15 cellular contexts compared by ENCODE assay signal in the genomic region with DNA sequence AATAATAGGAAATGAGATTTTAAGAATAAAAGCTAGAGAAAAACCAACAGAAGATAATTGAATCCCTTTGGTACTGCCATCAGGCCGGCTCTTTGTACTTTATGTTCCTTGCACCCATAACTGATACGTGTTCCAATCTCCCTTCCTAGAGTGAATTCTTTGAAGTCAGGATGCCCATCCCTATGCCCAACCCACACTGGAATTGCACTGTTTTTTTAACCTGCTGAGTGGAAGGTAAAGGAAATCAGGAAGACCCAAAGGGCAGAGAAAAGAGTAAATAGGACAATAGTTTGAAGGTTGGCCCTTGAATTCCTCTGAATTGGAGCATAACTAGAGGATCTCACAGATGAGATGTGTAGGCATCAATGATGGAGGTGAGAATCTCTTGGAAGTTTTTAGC. TPM values are rescaled to one million over a fixed set of nuclear protein-coding genes. Genes with fewer than 3 reads are reported as not detected.
DNase-seq lines count a peak whose midpoint lies in the region; ATAC-seq and TF ChIP-seq lines count a peak whose summit lies in the region.
"Had no signal": no experiment of that assay in that cellular context is flagged by ENCODE, and none has a peak within 500 bp of the region (broad histone marks: within the 10 kb centered on the region; RNA-seq: fewer than 3 reads in every experiment).

No MANE protein-coding gene starts in this region.

- H3K4me2 ChIP-seq in PC-3 (ENCODE audit: low read length) (peak overlapping the region; percentile 70), mammary epithelial cell (ENCODE audit: insufficient read depth, low read depth, low read length) (peak overlapping the region; percentile 75)

- CTCF ChIA-PET in PC-3 (lab: Charles Lee) = no interaction called here
- CTCF ChIA-PET in mammary epithelial cell (lab: Charles Lee; ENCODE audit: low non-redundant PET) = interaction anchor here (0.6 kb wide), 1 partner anchor 24 kb away, joined by 5 read pairs; no protein-coding TSS in a partner anchor

- H3K9ac ChIP-seq in PC-3 (ENCODE audit: low read length) = peak overlapping the region; percentile 78
- peak overlapping the region; percentile 79 for H3K9ac ChIP-seq in mammary epithelial cell (ENCODE audit: insufficient read depth, low read length)

- H3K27ac ChIP-seq in PC-3 (ENCODE audit: low read length) = peak overlapping the region; percentile 99
- H3K27ac ChIP-seq in mammary epithelial cell (ENCODE audit: insufficient read depth, low read depth, low read length) = peak overlapping the region; percentile 91
- peak overlapping the region; percentile 44 for H3K27ac ChIP-seq in neutrophil

- peak; percentile 7; the same call in 1 of the 2 replicates for ATAC-seq in PC-3

- H3K9me3 ChIP-seq in PC-3 (ENCODE audit: low read length) (no peaks in the 10 kb centered on the region), mammary epithelial cell (replicated peaks; ENCODE audit: insufficient read depth, low read length) (no peaks in the 10 kb centered on the region), neutrophil (no peaks in the 10 kb centered on the region)

- H3F3A ChIP-seq in PC-3 (ENCODE audit: low read length, unreplicated experiment) = peaks cover 12% of the 10 kb centered on the region

- peaks cover 10% of the 10 kb centered on the region for H3K79me2 ChIP-seq in PC-3 (ENCODE audit: low read length)
- peaks cover 7% of the 10 kb centered on the region for H3K79me2 ChIP-seq in mammary epithelial cell (ENCODE audit: insufficient read depth, low read length)

- no peak for DNase-seq in activated CD4-positive, alpha-beta T cell treated with anti-CD3 and anti-CD28 coated beads, Interleukin-2, amount 10 ng/mL, durations not matched to agents 24 days and 14 days
- DNase-seq in activated CD4-positive, alpha-beta T cell treated with anti-CD3 and anti-CD28 coated beads, Interleukin-2, amount 50 U/mL, for 1 hour = no peak
- DNase-seq in PC-3 (peak; percentile 59), mammary epithelial cell (peak; percentile 21), cerebellum (ENCODE audit: low spot score) (no peak), COLO829 (ENCODE audit: low spot score) (no peak), HFFc6 (no peak)
- DNase-seq: cortex of kidney, H9, NCI-H1694 treated with DMSO at 0.1 percent for 48 hours, NCI-H524, occipital lobe, RPMI8226 had no signal

- H4K20me1 ChIP-seq in PC-3 (ENCODE audit: low read length) = peaks cover 2% of the 10 kb centered on the region; the same call in 1 of the 2 replicates
- H4K20me1 ChIP-seq in mammary epithelial cell (ENCODE audit: insufficient read depth, low read length) = no peaks in the 10 kb centered on the region

- H3K36me3 ChIP-seq in PC-3 (ENCODE audit: low read depth, low read length) = no peaks in the 10 kb centered on the region
- H3K36me3 ChIP-seq in mammary epithelial cell (ENCODE audit: insufficient read depth, low read length) = no peaks in the 10 kb centered on the region
- H3K36me3 ChIP-seq in neutrophil = no peaks in the 10 kb centered on the region

- peaks cover 45% of the 10 kb centered on the region for H3K4me1 Mint-ChIP-seq in activated CD4-positive, alpha-beta T cell treated with anti-CD3 and anti-CD28 coated beads, Interleukin-2, amount 10 ng/mL, durations not matched to agents 24 days and 14 days
- peaks cover 29% of the 10 kb centered on the region for H3K4me1 Mint-ChIP-seq in HFFc6 (ENCODE audit: low read depth)
- H3K4me1 Mint-ChIP-seq: H9 had no signal

- POLR2A ChIA-PET in PC-3 (lab: Charles Lee; ENCODE audit: unreplicated experiment) = no interaction called here

- H3K4me3 ChIP-seq in PC-3 (ENCODE audit: low read length) (peak overlapping the region; percentile 11; the same call in 1 of the 2 replicates), mammary epithelial cell (replicated peaks in 1 of 3; ENCODE audit: insufficient read depth in 1 of 3, low read depth in 2 of 3, low read length in 3 of 3) (peak overlapping the region in 1 of 3 experiments; percentile 5), neutrophil (ENCODE audit: low read depth in 1 of 2, low read length in 1 of 2) (no peak overlapping the region)
- H3K4me3 ChIP-seq: lung had no signal

- no peak for TF ChIP-seq CTCF in PC-3 (conservative IDR thresholded peaks at IDR 0.05; ENCODE audit: low read depth, low read length)
- no peak for TF ChIP-seq CTCF in mammary epithelial cell (conservative IDR thresholded peaks at IDR 0.05 in 1 of 2, IDR thresholded peaks at IDR 0.05 in 1 of 2; ENCODE audit: extremely low read depth in 1 of 2, insufficient read depth in 1 of 2, low read depth in 1 of 2, low read length in 2 of 2)
- no peak for TF ChIP-seq CTCF in neutrophil (IDR thresholded peaks at IDR 0.05)
- no peak for TF ChIP-seq CTCF in HFFc6 (IDR thresholded peaks at IDR 0.05)

- H3K27me3 ChIP-seq in PC-3 (ENCODE audit: low read length) (no peaks in the 10 kb centered on the region), mammary epithelial cell (ENCODE audit: insufficient read depth, low read length) (no peaks in the 10 kb centered on the region), neutrophil (no peaks in the 10 kb centered on the region)

- no peaks in the 10 kb centered on the region for H3K9me2 ChIP-seq in PC-3 (replicated peaks; ENCODE audit: low read length)

- H3K9me3 Mint-ChIP-seq in activated CD4-positive, alpha-beta T cell treated with anti-CD3 and anti-CD28 coated beads, Interleukin-2, amount 10 ng/mL, durations not matched to agents 24 days and 14 days = no peaks in the 10 kb centered on the region
- H3K9me3 Mint-ChIP-seq in HFFc6 = no peaks in the 10 kb centered on the region

- dilution Hi-C loops in mammary epithelial cell (cut with HindIII; ENCODE audit: low sequenced_read_pairs) = no loop called here

- WGBS in mammary epithelial cell (ENCODE audit: low coverage, missing lambda C conversion rate) = 13% methylated on average over 2 of the region's 2 CpGs

- H3K36me3 Mint-ChIP-seq in activated CD4-positive, alpha-beta T cell treated with anti-CD3 and anti-CD28 coated beads, Interleukin-2, amount 10 ng/mL, durations not matched to agents 24 days and 14 days (ENCODE audit: low read depth) = peaks cover 1% of the 10 kb centered on the region
- H3K36me3 Mint-ChIP-seq in HFFc6 (ENCODE audit: low read depth) = no peaks in the 10 kb centered on the region

- BruUV-seq in PC-3 (replicated peaks; lab: Mats Ljungman, UMichigan) (TSS peak; percentile 83), mammary epithelial cell (replicated peaks; lab: Mats Ljungman, UMichigan) (TSS peak; percentile 92)

- H2AFZ ChIP-seq in PC-3 (ENCODE audit: low read length) = peak overlapping the region; percentile 27
- peak overlapping the region; percentile 65 for H2AFZ ChIP-seq in mammary epithelial cell (ENCODE audit: low read depth, low read length)

- intact Hi-C loops in activated CD4-positive, alpha-beta T cell treated with anti-CD3 and anti-CD28 coated beads, Interleukin-2, amount 10 ng/mL, durations not matched to agents 24 days and 14 days (cut with micrococcal nuclease) = loop anchor here (1.0 kb wide), 2 partner anchors 13 to 167 kb away; no protein-coding TSS in a partner anchor
- intact Hi-C loops in PC-3 (cut with micrococcal nuclease) (loop anchor here (1.0 to 5.0 kb wide), 4 partner anchors 36 to 218 kb away; no protein-coding TSS in a partner anchor), mammary epithelial cell (cut with micrococcal nuclease) (no loop called here)

- in situ Hi-C loops in mammary epithelial cell (cut with MboI; ENCODE audit: low sequenced_read_pairs in 2 of 2) = no loop called here

- no peaks in the 10 kb centered on the region for H3K27me3 Mint-ChIP-seq in activated CD4-positive, alpha-beta T cell treated with anti-CD3 and anti-CD28 coated beads, Interleukin-2, amount 10 ng/mL, durations not matched to agents 24 days and 14 days
- H3K27me3 Mint-ChIP-seq in HFFc6 (ENCODE audit: insufficient read depth) = peaks cover 5% of the 10 kb centered on the region

- H3K4me3 Mint-ChIP-seq in activated CD4-positive, alpha-beta T cell treated with anti-CD3 and anti-CD28 coated beads, Interleukin-2, amount 10 ng/mL, durations not matched to agents 24 days and 14 days = peak overlapping the region; percentile 20
- H3K4me3 Mint-ChIP-seq in HFFc6 = no peak overlapping the region
- H3K4me3 Mint-ChIP-seq: H9 had no signal

- H3K4me1 ChIP-seq in PC-3 (ENCODE audit: insufficient read depth, low read length) (peaks cover 67% of the 10 kb centered on the region), mammary epithelial cell (ENCODE audit: insufficient read depth, low read length) (peaks cover 26% of the 10 kb centered on the region), neutrophil (ENCODE audit: control insufficient read depth in 1 of 2, insufficient read depth in 1 of 2, low read depth in 1 of 2, low read length in 1 of 2) (peaks cover 43 to 76% of the 10 kb centered on the region in 2 experiments)

- H3K27ac Mint-ChIP-seq in activated CD4-positive, alpha-beta T cell treated with anti-CD3 and anti-CD28 coated beads, Interleukin-2, amount 10 ng/mL, durations not matched to agents 24 days and 14 days = peak overlapping the region; percentile 88
- no peak overlapping the region for H3K27ac Mint-ChIP-seq in HFFc6
- H3K27ac Mint-ChIP-seq: H9 had no signal

RNA-seq across cellular contexts. Expression of a gene that starts 4.4 kb away (rescaled TPM):
- 36.7 and 37.9 TPM in 2 replicates for total RNA-seq in activated CD4-positive, alpha-beta T cell treated with anti-CD3 and anti-CD28 coated beads, Interleukin-2, amount 10 ng/mL, durations not matched to agents 24 days and 14 days
- total RNA-seq in PC-3 (2014; rRNA removed) (126 and 173 TPM in 2 replicates), mammary epithelial cell (10 to 100 TPM; 33.3 to 39.2 TPM), cerebellum (36.7 TPM)
- 22.7 TPM for polyA plus RNA-seq in mammary epithelial cell
- 16.8 TPM for polyA minus RNA-seq in mammary epithelial cell
- 10 to 100 TPM; 19.7 to 22.8 (median 21.6) TPM for total RNA-seq in HFFc6 (2021; fragmentation: NEBNext Ultra II Directional; extraction: Animal tissue kit (Norgen Biotek cat#: 25700))

Comparison
In these comparisons a context has a peak if more than half of its experiments do, and no peak if none do; other contexts are left out.
1. DNase-seq: peak in PC-3 (single experiment) and mammary epithelial cell (single experiment); none in activated CD4-positive, alpha-beta T cell treated with anti-CD3 and anti-CD28 coated beads, Interleukin-2, amount 10 ng/mL, durations not matched to agents 24 days and 14 days (single experiment), activated CD4-positive, alpha-beta T cell treated with anti-CD3 and anti-CD28 coated beads, Interleukin-2, amount 50 U/mL, for 1 hour (single experiment), cerebellum (single experiment), COLO829 (single experiment) and HFFc6 (single experiment).
2. H3K27ac ChIP-seq: peak in every context shown above with its lines; median percentile 99 in PC-3; 91 in mammary epithelial cell; 44 in neutrophil.